Comparison of ENCODE assay signal across 1 cellular context in the genomic region with DNA sequence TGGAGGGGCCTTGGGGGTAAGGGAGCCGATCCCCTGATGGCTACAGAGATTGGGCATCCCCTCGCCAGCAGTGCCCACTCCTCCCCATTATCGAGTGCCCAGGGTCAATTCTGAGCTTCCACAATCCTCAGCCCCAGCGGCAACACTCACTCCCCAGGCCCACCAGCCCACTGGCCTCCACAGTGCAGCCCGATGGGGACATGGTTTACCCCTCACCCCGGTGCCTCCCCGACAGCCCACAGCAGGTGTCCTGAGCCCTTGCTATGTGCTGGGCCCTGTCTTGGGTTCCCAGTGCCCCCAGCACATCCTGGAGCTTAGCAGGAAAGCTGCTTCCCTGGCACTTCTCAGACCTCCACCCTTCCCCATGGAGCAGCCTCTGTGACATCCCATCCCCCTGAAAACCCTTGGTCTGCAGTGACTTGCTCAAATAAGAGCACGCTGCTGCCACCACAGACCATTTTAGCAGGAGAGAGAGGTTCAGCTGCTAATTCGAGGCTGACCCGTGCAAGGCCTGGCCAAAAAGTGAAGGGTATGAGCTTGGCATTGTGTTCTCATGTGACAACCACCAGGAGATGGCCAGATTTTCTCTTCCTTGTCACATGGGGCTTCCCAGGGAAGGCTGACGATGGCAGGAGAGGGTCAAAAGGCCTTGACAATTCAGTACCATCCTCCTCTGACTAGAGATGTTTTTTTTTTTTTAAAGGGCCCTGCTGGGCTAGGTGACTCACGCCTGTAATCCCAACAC.
TF ChIP-seq lines count a peak whose summit lies in the region.

No MANE protein-coding gene starts in this region.

TF ChIP-seq in H1, 55 proteins besides CTCF, POLR2A, EP300 and RAD21:
- TF ChIP-seq POU5F1 (IDR thresholded peaks at IDR 0.05; ENCODE audit: low read depth, low read length), result no peak
- TF ChIP-seq SRF (IDR thresholded peaks at IDR 0.05; ENCODE audit: low read depth, low read length), result no peak
- no peak for TF ChIP-seq MAFK (IDR thresholded peaks at IDR 0.05; ENCODE audit: low read depth, low read length)
- no peak for TF ChIP-seq SP1 (IDR thresholded peaks at IDR 0.05; ENCODE audit: low read depth, low read length)
- no peak for TF ChIP-seq CHD1 (IDR thresholded peaks at IDR 0.05; ENCODE audit: low read depth, low read length)
- no peak for TF ChIP-seq HDAC2 (IDR thresholded peaks at IDR 0.05; ENCODE audit: borderline replicate concordance in 1 of 2, low read depth in 2 of 2, low read length in 2 of 2)
- no peak for TF ChIP-seq EGR1 (IDR thresholded peaks at IDR 0.05; ENCODE audit: borderline replicate concordance, low read depth, low read length)
- TF ChIP-seq YY1 (IDR thresholded peaks at IDR 0.05; ENCODE audit: low read depth, low read length), result no peak
- TF ChIP-seq, protein P1, sequence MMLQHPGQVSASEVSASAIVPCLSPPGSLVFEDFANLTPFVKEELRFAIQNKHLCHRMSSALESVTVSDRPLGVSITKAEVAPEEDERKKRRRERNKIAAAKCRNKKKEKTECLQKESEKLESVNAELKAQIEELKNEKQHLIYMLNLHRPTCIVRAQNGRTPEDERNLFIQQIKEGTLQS (IDR thresholded peaks at IDR 0.05; ENCODE audit: insufficient read depth, low read depth, low read length), result no peak
- no peak for TF ChIP-seq FOSL1 (IDR thresholded peaks at IDR 0.05; ENCODE audit: insufficient read depth, low read depth, low read length)
- no peak for TF ChIP-seq NRF1 (IDR thresholded peaks at IDR 0.05; ENCODE audit: low read depth, low read length)
- no peak for TF ChIP-seq SIX5 (IDR thresholded peaks at IDR 0.05; ENCODE audit: low read depth, low read length)
- no peak for TF ChIP-seq ZNF274 (IDR thresholded peaks at IDR 0.05; ENCODE audit: borderline replicate concordance, extremely low read depth, low read length)
